1 cellular context compared by ENCODE assay signal in the genomic region with DNA sequence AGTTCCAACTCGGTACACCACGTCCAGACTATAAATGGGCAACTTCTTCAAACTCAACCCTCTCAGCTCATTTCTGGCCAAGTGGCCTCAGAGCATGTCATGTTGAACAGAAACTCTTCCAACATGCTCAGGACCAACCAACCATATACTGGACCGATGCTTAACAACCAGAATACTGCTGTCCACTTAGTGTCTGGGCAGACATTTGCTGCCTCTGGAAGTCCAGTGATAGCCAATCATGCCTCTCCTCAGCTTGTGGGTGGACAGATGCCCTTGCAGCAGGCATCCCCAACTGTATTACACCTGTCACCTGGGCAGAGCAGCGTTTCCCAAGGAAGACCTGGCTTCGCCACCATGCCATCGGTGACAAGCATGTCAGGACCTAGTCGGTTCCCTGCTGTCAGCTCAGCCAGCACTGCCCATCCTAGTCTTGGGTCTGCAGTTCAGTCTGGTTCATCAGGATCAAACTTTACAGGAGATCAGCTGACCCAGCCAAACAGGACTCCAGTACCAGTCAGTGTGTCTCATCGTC.
TF ChIP-seq lines count a peak whose summit lies in the region.

No MANE protein-coding gene starts in this region.

TF ChIP-seq in endothelial cell of umbilical vein, 7 proteins besides CTCF, POLR2A, EP300 and RAD21:
- TF ChIP-seq MYC (IDR thresholded peaks at IDR 0.05; ENCODE audit: low read depth, low read length), result no peak
- TF ChIP-seq EZH2 (IDR thresholded peaks at IDR 0.05; ENCODE audit: borderline replicate concordance, low read depth, low read length, severe bottlenecking), result no peak
- no peak for TF ChIP-seq GATA2 (IDR thresholded peaks at IDR 0.05; ENCODE audit: insufficient read depth, insufficient read length, low read depth, low read length)
- TF ChIP-seq, protein P1, sequence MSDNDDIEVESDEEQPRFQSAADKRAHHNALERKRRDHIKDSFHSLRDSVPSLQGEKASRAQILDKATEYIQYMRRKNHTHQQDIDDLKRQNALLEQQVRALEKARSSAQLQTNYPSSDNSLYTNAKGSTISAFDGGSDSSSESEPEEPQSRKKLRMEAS (IDR thresholded peaks at IDR 0.05; ENCODE audit: insufficient read depth, insufficient read length), result no peak
- TF ChIP-seq POLR2AphosphoS5 (IDR thresholded peaks at IDR 0.05; ENCODE audit: insufficient read depth, low read depth, low read length), result no peak
- TF ChIP-seq FOS (IDR thresholded peaks at IDR 0.05; ENCODE audit: borderline replicate concordance, insufficient read depth, low read length), result no peak
TF ChIP-seq in endothelial cell of umbilical vein: peak in this region for 0.
